Comparison of ENCODE assay signal across 9 cellular contexts in genomic region chr15:74320358-74321247, GRCh38. TPM values are rescaled to one million over a fixed set of nuclear protein-coding genes. Genes with fewer than 3 reads are reported as not detected.
DNase-seq lines count a peak whose midpoint lies in the region; ATAC-seq, FAIRE-seq and TF ChIP-seq lines count a peak whose summit lies in the region.
"Had no signal": no experiment of that assay in that cellular context is flagged by ENCODE, and none has a peak within 500 bp of the region (broad histone marks: within the 10 kb centered on the region; RNA-seq: fewer than 3 reads in every experiment).

No MANE protein-coding gene starts in this region.

- dilution Hi-C loops in keratinocyte (cut with MboI; ENCODE audit: extremely low pct_ligation_motif_present, low sequenced_read_pairs) = no loop called here

- ATAC-seq in HG02642 (IDR thresholded peaks at IDR 0.05; ENCODE audit: poor library complexity, unreplicated experiment) (no peak), HG03521 (IDR thresholded peaks at IDR 0.05; ENCODE audit: unreplicated experiment) (no peak)

- no peaks in the 10 kb centered on the region for H3K9me1 ChIP-seq in keratinocyte (ENCODE audit: control insufficient read depth, extremely low read depth, insufficient read depth, low read length)

- no peak overlapping the region for H2AFZ ChIP-seq in keratinocyte (ENCODE audit: control insufficient read depth, low read length)

- H3K79me2 ChIP-seq in keratinocyte (ENCODE audit: control insufficient read depth, insufficient read depth, low read length) = no peaks in the 10 kb centered on the region

- H3K4me2 ChIP-seq in keratinocyte (ENCODE audit: control insufficient read depth, extremely low read depth, insufficient read depth, low read depth, low read length) = no peak overlapping the region

- H3K9ac ChIP-seq in NT2/D1 (ENCODE audit: insufficient read length, low read depth) (no peak overlapping the region), keratinocyte (ENCODE audit: control insufficient read depth, extremely low read depth, insufficient read depth, low read length) (no peak overlapping the region)

- H3K27me3 ChIP-seq in HAP-1 (ENCODE audit: low read depth) = no peaks in the 10 kb centered on the region
- H3K27me3 ChIP-seq in NT2/D1 (ENCODE audit: insufficient read depth, insufficient read length) = no peaks in the 10 kb centered on the region
- H3K27me3 ChIP-seq in keratinocyte (ENCODE audit: control insufficient read depth, extremely low read depth, insufficient read depth, low read length) = no peaks in the 10 kb centered on the region

- in situ Hi-C loops in HAP-1 (cut with MboI; ENCODE audit: low sequenced_read_pairs) = loop anchor here (10.0 kb wide), 3 partner anchors 356 to 1646 kb away; no protein-coding TSS in a partner anchor

- TF ChIP-seq CTCF in C4-2B (conservative IDR thresholded peaks at IDR 0.05) = peak; percentile 86
- TF ChIP-seq CTCF in keratinocyte (optimal IDR thresholded peaks at IDR 0.05 in 1 of 3, IDR thresholded peaks at IDR 0.05 in 1 of 3, conservative IDR thresholded peaks at IDR 0.05 in 1 of 3; ENCODE audit: extremely low read depth in 1 of 3, insufficient read depth in 2 of 3, low read length in 3 of 3) = peak; percentile 57 to 68 (median 68)

- H4K20me1 ChIP-seq in keratinocyte (ENCODE audit: control insufficient read depth, extremely low read depth, insufficient read depth, low read length) = no peaks in the 10 kb centered on the region

- DNase-seq in HAP-1 (ENCODE audit: low spot score in 2 of 2) (peak; percentile 60 to 93), NT2/D1 (ENCODE audit: low read depth, low spot score) (peak; percentile 72), anterior cingulate cortex (lab: John Stamatoyannopoulos, UW) (peak in 41 of 58 donors; percentile 1 to 72 (median 15)), keratinocyte (ENCODE audit: low read depth, low spot score) (no peak), stromal cell of bone marrow (ENCODE audit: low read depth) (peak; percentile 32)

- no peak overlapping the region for H3K27ac ChIP-seq in C4-2B
- no peak overlapping the region for H3K27ac ChIP-seq in keratinocyte (ENCODE audit: control insufficient read depth, insufficient read depth, low read length)

- H3K36me3 ChIP-seq in HAP-1 (replicated peaks) (no peaks in the 10 kb centered on the region), NT2/D1 (ENCODE audit: insufficient read depth, insufficient read length, low read length) (no peaks in the 10 kb centered on the region), keratinocyte (ENCODE audit: control insufficient read depth in 2 of 2, extremely low read depth in 1 of 2, insufficient read depth in 2 of 2, low read length in 2 of 2) (no peaks in the 10 kb centered on the region)

- H3K4me1 ChIP-seq in HAP-1 (peaks cover 23% of the 10 kb centered on the region), NT2/D1 (ENCODE audit: insufficient read depth, insufficient read length) (peaks cover 32% of the 10 kb centered on the region), keratinocyte (ENCODE audit: control insufficient read depth, extremely low read depth, insufficient read depth, low read length) (no peaks in the 10 kb centered on the region)

- no peak overlapping the region for H3K4me3 ChIP-seq in HAP-1
- no peak overlapping the region for H3K4me3 ChIP-seq in NT2/D1 (ENCODE audit: insufficient read length, low read depth)
- no peak overlapping the region for H3K4me3 ChIP-seq in keratinocyte (ENCODE audit: control insufficient read depth in 2 of 3, extremely low read depth in 1 of 3, insufficient read depth in 2 of 3, low read depth in 1 of 3, low read length in 3 of 3)

- no peak for FAIRE-seq in keratinocyte (lab: Jason Lieb, UNC)

- H3K9me3 ChIP-seq in HAP-1 (no peaks in the 10 kb centered on the region), NT2/D1 (ENCODE audit: insufficient read depth, low read length) (no peaks in the 10 kb centered on the region), keratinocyte (ENCODE audit: control insufficient read depth, low read depth, low read length) (no peaks in the 10 kb centered on the region)

RNA-seq across cellular contexts. Expression of gene CYP11A1, which starts 46.8 kb away (rescaled TPM):
- polyA plus RNA-seq in keratinocyte = 0.27 TPM in 1 of 3 replicates, not detected in the others
- not detected for polyA plus RNA-seq in keratinocyte (2011; ENCODE audit: low read depth)
- polyA plus RNA-seq in keratinocyte (2011; cell fraction: cytosol; rRNA removed) = 0.13 and 0.25 TPM in 2 replicates
- polyA plus RNA-seq in keratinocyte (2011; cell fraction: nucleus; rRNA removed) = 0.22 and 0.24 TPM in 2 replicates
- not detected in 2 replicates for polyA plus RNA-seq in keratinocyte (2012; ENCODE audit: low replicate concordance)
- polyA minus RNA-seq in keratinocyte = 0.13 TPM in 1 of 3 replicates, not detected in the others
- polyA minus RNA-seq in keratinocyte (2011; cell fraction: cytosol; rRNA and poly(A)+ RNA removed) = 2.1 TPM
- 1.2 TPM in 1 of 2 replicates, not detected in the other for polyA minus RNA-seq in keratinocyte (2011; cell fraction: nucleus; rRNA and poly(A)+ RNA removed)
- polyA plus RNA-seq: IgD-negative memory B cell had no signal
